11 cellular contexts compared by ENCODE assay signal in the genomic region with DNA sequence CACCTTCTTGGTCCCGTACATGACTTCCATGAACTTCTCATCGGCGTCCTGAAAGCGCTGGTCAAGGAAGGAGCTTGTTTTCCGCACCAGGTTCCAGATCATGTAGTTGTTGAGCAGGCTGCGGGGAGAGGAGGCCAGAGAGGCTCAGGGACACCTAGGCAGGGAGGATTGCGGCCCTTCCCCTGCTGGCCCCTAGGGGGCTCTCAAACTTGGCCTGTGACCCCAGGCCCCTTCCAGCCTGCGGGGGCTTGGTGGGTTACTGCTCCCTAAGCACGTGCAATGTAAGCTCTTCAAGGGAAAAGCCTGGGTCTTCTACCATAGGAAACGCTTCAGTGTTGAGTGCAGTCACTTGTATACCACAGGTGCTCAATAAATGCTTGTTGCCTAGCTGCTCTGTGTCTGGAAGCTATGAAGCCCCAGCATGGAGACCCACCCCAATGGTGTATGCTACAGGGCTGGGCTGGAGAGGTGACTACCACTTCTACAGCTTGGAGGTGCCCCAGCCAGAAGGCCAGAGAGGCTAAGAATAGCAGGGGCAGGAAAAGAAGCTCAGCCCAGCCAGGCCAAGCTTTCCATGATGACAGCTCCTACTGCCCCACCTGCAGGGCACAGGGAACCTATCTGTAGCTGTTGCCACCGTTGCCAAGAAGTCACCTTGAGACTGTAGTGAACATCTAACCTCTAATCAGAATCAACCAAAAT. TPM values are rescaled to one million over a fixed set of nuclear protein-coding genes. Genes with fewer than 3 reads are reported as not detected.
DNase-seq lines count a peak whose midpoint lies in the region; ATAC-seq and TF ChIP-seq lines count a peak whose summit lies in the region.
"Had no signal": no experiment of that assay in that cellular context is flagged by ENCODE, and none has a peak within 500 bp of the region (broad histone marks: within the 10 kb centered on the region; RNA-seq: fewer than 3 reads in every experiment).

No MANE protein-coding gene starts in this region.

- H3K4me3 ChIP-seq in HCT116 (replicated peaks in 1 of 2; ENCODE audit: low read depth in 1 of 2, low read length in 2 of 2) (no peak overlapping the region), brain microvascular endothelial cell (ENCODE audit: low read depth, low read length) (no peak overlapping the region), mucosa of descending colon (no peak overlapping the region)

- H3K79me2 ChIP-seq in HCT116 (ENCODE audit: insufficient read depth, low read length), result no peaks in the 10 kb centered on the region

- H4K20me1 ChIP-seq in HCT116 (ENCODE audit: insufficient read depth), result no peaks in the 10 kb centered on the region

- RAD21 ChIA-PET in HCT116 (lab: Charles Lee; ENCODE audit: low non-redundant PET in 1 of 2, low total read pairs in 2 of 2, uncharacterized antibody in 2 of 2, unreplicated experiment in 2 of 2), result no interaction called here

- TF ChIP-seq CTCF in HCT116 (IDR thresholded peaks at IDR 0.05 in 2 of 3, conservative IDR thresholded peaks at IDR 0.05 in 1 of 3; ENCODE audit: borderline replicate concordance in 1 of 3, insufficient read depth in 1 of 3, low read depth in 2 of 3, low read length in 2 of 3) (peak in 2 of 3 experiments; percentile 75 to 78; a peak in 4 of 6 replicates), brain microvascular endothelial cell (IDR thresholded peaks at IDR 0.05; ENCODE audit: low read depth, low read length, missing control alignments) (peak; percentile 67), mucosa of descending colon (IDR thresholded peaks at IDR 0.05) (no peak)

- no peak for TF ChIP-seq POLR2A in HCT116 (IDR thresholded peaks at IDR 0.05; ENCODE audit: borderline replicate concordance, extremely low read depth, insufficient read depth, insufficient read length)

- H3K27ac ChIP-seq in HCT116 (ENCODE audit: low read depth, low read length), result no peak overlapping the region
- no peak overlapping the region for H3K27ac ChIP-seq in brain microvascular endothelial cell

- H3K9me3 ChIP-seq in HCT116 (ENCODE audit: control insufficient read depth in 1 of 2, insufficient read depth in 1 of 2, low read depth in 1 of 2, low read length in 2 of 2) (no peaks in the 10 kb centered on the region), mucosa of descending colon (no peaks in the 10 kb centered on the region)

- CTCF ChIA-PET in HCT116 (lab: Charles Lee), result interaction anchor here (1.1 to 1.5 kb wide), 4 partner anchors 10 to 124 kb away, joined by 5 to 7 read pairs (median 7); no protein-coding TSS in a partner anchor

- no peaks in the 10 kb centered on the region for H3K9me2 ChIP-seq in HCT116 (ENCODE audit: insufficient read depth)

- H3K36me3 ChIP-seq in HCT116 (ENCODE audit: control insufficient read depth in 1 of 2, insufficient read depth in 2 of 2, low read length in 2 of 2) (no peaks in the 10 kb centered on the region; a peak in 2 of 4 replicates), brain microvascular endothelial cell (replicated peaks) (peaks cover 48% of the 10 kb centered on the region), mucosa of descending colon (ENCODE audit: low read depth) (peaks cover 6% of the 10 kb centered on the region)

- no TSS peak for BruUV-seq in HCT116 (replicated peaks; lab: Mats Ljungman, UMichigan)

- in situ Hi-C loops in brain microvascular endothelial cell (cut with HindIII; ENCODE audit: low pct_ligation_motif_present, low sequenced_read_pairs), result no loop called here

- no peaks in the 10 kb centered on the region for H3K27me3 ChIP-seq in HCT116 (ENCODE audit: insufficient read depth, low read length)
- H3K27me3 ChIP-seq in brain microvascular endothelial cell (replicated peaks), result no peaks in the 10 kb centered on the region

- H2AFZ ChIP-seq in HCT116 (ENCODE audit: low read depth, low read length, poor library complexity, severe bottlenecking), result no peak overlapping the region

- POLR2A ChIA-PET in HCT116 (lab: Charles Lee), result no interaction called here

- intact Hi-C loops in HCT116 (cut with micrococcal nuclease) (no loop called here), mucosa of descending colon (cut with DNase I, micrococcal nuclease) (no loop called here), left colon (cut with DNase I, micrococcal nuclease) (no loop called here)

- peak; percentile 25; the same call in 1 of the 2 replicates for TF ChIP-seq RAD21 in HCT116 (IDR thresholded peaks at IDR 0.05; ENCODE audit: low read depth)

- ATAC-seq in HCT116 (peak; percentile 81), mucosa of descending colon (peak; percentile 16), GM21529 (IDR thresholded peaks at IDR 0.05; ENCODE audit: unreplicated experiment) (no peak), left colon (no peak)

- H3K9ac ChIP-seq in HCT116 (ENCODE audit: low read length), result no peak overlapping the region

- peak; percentile 17 for DNase-seq in DMS53 (lab: John Stamatoyannopoulos, UW)
- DNase-seq in DMS53 treated with DMSO at 0.1 percent for 48 hours (lab: John Stamatoyannopoulos, UW; ENCODE audit: unreplicated experiment), result no peak
- DNase-seq in HCT116 (ENCODE audit: low read depth, low spot score), result no peak
- DNase-seq in brain microvascular endothelial cell, result no peak
- DNase-seq in mucosa of descending colon, result no peak
- DNase-seq in left colon, result no peak
- no peak for DNase-seq in cerebellum (ENCODE audit: low spot score)
- DNase-seq: 8988T; NCI-H69; stimulated activated CD4-positive, alpha-beta T cell treated with anti-CD3 and anti-CD28 coated beads, Interleukin-4, amount 100 ng/mL, for 24 hours had no signal

- H3K4me1 ChIP-seq in HCT116 (ENCODE audit: control insufficient read depth in 1 of 2, insufficient read depth in 2 of 2, low read length in 2 of 2) (no peaks in the 10 kb centered on the region), mucosa of descending colon (ENCODE audit: low read depth) (peaks cover 3% of the 10 kb centered on the region)

- H3K4me2 ChIP-seq in HCT116 (ENCODE audit: low read length), result no peak overlapping the region

TF ChIP-seq in HCT116, 20 proteins besides CTCF, POLR2A, EP300 and RAD21:
- TF ChIP-seq, protein P1, sequence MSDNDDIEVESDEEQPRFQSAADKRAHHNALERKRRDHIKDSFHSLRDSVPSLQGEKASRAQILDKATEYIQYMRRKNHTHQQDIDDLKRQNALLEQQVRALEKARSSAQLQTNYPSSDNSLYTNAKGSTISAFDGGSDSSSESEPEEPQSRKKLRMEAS (IDR thresholded peaks at IDR 0.05), result no peak
- TF ChIP-seq, protein P2, sequence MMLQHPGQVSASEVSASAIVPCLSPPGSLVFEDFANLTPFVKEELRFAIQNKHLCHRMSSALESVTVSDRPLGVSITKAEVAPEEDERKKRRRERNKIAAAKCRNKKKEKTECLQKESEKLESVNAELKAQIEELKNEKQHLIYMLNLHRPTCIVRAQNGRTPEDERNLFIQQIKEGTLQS (IDR thresholded peaks at IDR 0.05), result no peak
- no peak for TF ChIP-seq SP1 (IDR thresholded peaks at IDR 0.05; ENCODE audit: low read depth)
- TF ChIP-seq POLR2AphosphoS5 (IDR thresholded peaks at IDR 0.05; ENCODE audit: low read depth, low read length), result no peak
- TF ChIP-seq, protein P3, sequence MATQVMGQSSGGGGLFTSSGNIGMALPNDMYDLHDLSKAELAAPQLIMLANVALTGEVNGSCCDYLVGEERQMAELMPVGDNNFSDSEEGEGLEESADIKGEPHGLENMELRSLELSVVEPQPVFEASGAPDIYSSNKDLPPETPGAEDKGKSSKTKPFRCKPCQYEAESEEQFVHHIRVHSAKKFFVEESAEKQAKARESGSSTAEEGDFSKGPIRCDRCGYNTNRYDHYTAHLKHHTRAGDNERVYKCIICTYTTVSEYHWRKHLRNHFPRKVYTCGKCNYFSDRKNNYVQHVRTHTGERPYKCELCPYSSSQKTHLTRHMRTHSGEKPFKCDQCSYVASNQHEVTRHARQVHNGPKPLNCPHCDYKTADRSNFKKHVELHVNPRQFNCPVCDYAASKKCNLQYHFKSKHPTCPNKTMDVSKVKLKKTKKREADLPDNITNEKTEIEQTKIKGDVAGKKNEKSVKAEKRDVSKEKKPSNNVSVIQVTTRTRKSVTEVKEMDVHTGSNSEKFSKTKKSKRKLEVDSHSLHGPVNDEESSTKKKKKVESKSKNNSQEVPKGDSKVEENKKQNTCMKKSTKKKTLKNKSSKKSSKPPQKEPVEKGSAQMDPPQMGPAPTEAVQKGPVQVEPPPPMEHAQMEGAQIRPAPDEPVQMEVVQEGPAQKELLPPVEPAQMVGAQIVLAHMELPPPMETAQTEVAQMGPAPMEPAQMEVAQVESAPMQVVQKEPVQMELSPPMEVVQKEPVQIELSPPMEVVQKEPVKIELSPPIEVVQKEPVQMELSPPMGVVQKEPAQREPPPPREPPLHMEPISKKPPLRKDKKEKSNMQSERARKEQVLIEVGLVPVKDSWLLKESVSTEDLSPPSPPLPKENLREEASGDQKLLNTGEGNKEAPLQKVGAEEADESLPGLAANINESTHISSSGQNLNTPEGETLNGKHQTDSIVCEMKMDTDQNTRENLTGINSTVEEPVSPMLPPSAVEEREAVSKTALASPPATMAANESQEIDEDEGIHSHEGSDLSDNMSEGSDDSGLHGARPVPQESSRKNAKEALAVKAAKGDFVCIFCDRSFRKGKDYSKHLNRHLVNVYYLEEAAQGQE (IDR thresholded peaks at IDR 0.05; ENCODE audit: low read depth), result no peak
- TF ChIP-seq TCF7L2 (IDR thresholded peaks at IDR 0.05; ENCODE audit: borderline replicate concordance, extremely low read depth, insufficient read depth, insufficient read length), result no peak
- TF ChIP-seq EGR1 (IDR thresholded peaks at IDR 0.05; ENCODE audit: low read depth), result no peak
- TF ChIP-seq YY1 (IDR thresholded peaks at IDR 0.05; ENCODE audit: extremely low read depth, insufficient replicate concordance, low read depth, low read length), result no peak
TF ChIP-seq in HCT116: peak in this region for 0.

RNA-seq across cellular contexts. Expression of a gene that starts 45.1 kb away (rescaled TPM):
- 66.8 TPM for total RNA-seq in HCT116 (2021; ENCODE audit: unreplicated experiment)
- polyA plus RNA-seq in HCT116 (2012), result 64.9 and 72.0 TPM in 2 replicates
- 100 to 1,000 TPM; 103 to 161 (median 149) TPM for total RNA-seq in mucosa of descending colon
- total RNA-seq in left colon, result 100 to 1,000 TPM; 110 to 165 TPM
- total RNA-seq in cerebellum, result 12.6 TPM

Comparison
In these comparisons a context has a peak if more than half of its experiments do, and no peak if none do; other contexts are left out.
1. ATAC-seq: peak in HCT116 (single experiment) and mucosa of descending colon (single experiment); none in GM21529 (single experiment) and left colon (single experiment).